Comparison of ENCODE assay signal across 8 cellular contexts in the genomic region with DNA sequence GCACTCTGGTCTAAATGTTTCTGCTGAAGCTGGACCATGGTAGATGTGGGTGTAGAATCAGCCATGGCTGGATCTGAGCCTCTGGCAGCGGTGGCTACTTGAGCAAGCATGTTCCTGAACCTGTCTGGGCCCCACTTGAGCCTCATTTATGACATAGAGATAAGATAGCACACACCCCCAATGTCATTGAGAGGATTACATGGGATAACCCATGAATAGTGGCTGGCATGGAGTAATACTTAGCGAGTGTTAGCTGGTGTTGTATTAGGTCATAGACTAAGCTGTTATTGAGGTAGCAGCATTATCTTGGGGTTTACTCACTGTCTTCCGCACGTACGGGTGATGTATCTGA. TPM values are rescaled to one million over a fixed set of nuclear protein-coding genes. Genes with fewer than 3 reads are reported as not detected.
DNase-seq lines count a peak whose midpoint lies in the region; ATAC-seq, FAIRE-seq and TF ChIP-seq lines count a peak whose summit lies in the region.
"Not testable (repeated sequence)": the region's sequence is repeated elsewhere in the genome, so short reads cannot be mapped to it uniquely, and the experiment has no call there.

No MANE protein-coding gene starts in this region.

- FAIRE-seq in urothelium cell line (lab: Jason Lieb, UNC): peak; percentile 80

- H3K36me3 ChIP-seq in gastrocnemius medialis: peaks cover 0 to 49% of the 10 kb centered on the region in 2 donors

- POLR2A ChIA-PET in CD4-positive, alpha-beta T cell (lab: Charles Lee); activated CD4-positive, alpha-beta memory T cell treated with anti-CD3 and anti-CD28 coated beads for 36 hours (lab: Charles Lee): not testable (repeated sequence)

- H3K4me3 ChIP-seq in gastrocnemius medialis: not testable (repeated sequence)

- CTCF ChIA-PET in CD4-positive, alpha-beta T cell (lab: Charles Lee); activated CD4-positive, alpha-beta memory T cell treated with anti-CD3 and anti-CD28 coated beads for 36 hours (lab: Charles Lee): not testable (repeated sequence)

- H3K36me3 Mint-ChIP-seq in CD4-positive, alpha-beta T cell (ENCODE audit: low read depth): peaks cover 82% of the 10 kb centered on the region
- H3K36me3 Mint-ChIP-seq in IgD-negative memory B cell: not testable (repeated sequence)
- peaks cover 21% of the 10 kb centered on the region for H3K36me3 Mint-ChIP-seq in activated CD4-positive, alpha-beta memory T cell treated with anti-CD3 and anti-CD28 coated beads for 36 hours
- peaks cover 12% of the 10 kb centered on the region for H3K36me3 Mint-ChIP-seq in activated naive CD8-positive, alpha-beta T cell treated with anti-CD3 and anti-CD28 coated beads, Interleukin-2, amount 50 U/mL, for 24 hours (ENCODE audit: low read depth)
- H3K36me3 Mint-ChIP-seq in dendritic cell treated with granulocyte-macrophage colony-stimulating factor and Interleukin-4, amounts not matched to agents 40 ng/mL and 50 ng/mL, for 4 days (ENCODE audit: low read depth): peaks cover 86% of the 10 kb centered on the region

- H3K27me3 Mint-ChIP-seq in CD4-positive, alpha-beta T cell; IgD-negative memory B cell; activated CD4-positive, alpha-beta memory T cell treated with anti-CD3 and anti-CD28 coated beads for 36 hours; activated naive CD8-positive, alpha-beta T cell treated with anti-CD3 and anti-CD28 coated beads, Interleukin-2, amount 50 U/mL, for 24 hours: not testable (repeated sequence)
- H3K27me3 Mint-ChIP-seq in dendritic cell treated with granulocyte-macrophage colony-stimulating factor and Interleukin-4, amounts not matched to agents 40 ng/mL and 50 ng/mL, for 4 days: peaks cover 21% of the 10 kb centered on the region

- intact Hi-C loops in CD4-positive, alpha-beta T cell (cut with DNase I, micrococcal nuclease): loop anchor here (2.0 to 5.0 kb wide), 2 partner anchors 35 to 36 kb away; no protein-coding TSS in a partner anchor
- intact Hi-C loops in activated CD4-positive, alpha-beta memory T cell treated with anti-CD3 and anti-CD28 coated beads for 36 hours (cut with micrococcal nuclease); dendritic cell treated with granulocyte-macrophage colony-stimulating factor and Interleukin-4, amounts not matched to agents 40 ng/mL and 50 ng/mL, for 4 days (cut with micrococcal nuclease); left ventricle myocardium superior (cut with micrococcal nuclease); gastrocnemius medialis (cut with DNase I; ENCODE audit: low total_unique reads): not testable (repeated sequence)

- DNase-seq in CD4-positive, alpha-beta T cell; activated CD4-positive, alpha-beta memory T cell treated with anti-CD3 and anti-CD28 coated beads for 36 hours; activated naive CD8-positive, alpha-beta T cell treated with anti-CD3 and anti-CD28 coated beads, Interleukin-2, amount 50 U/mL, for 24 hours; left ventricle myocardium superior; gastrocnemius medialis; urothelium cell line (ENCODE audit: low spot score): not testable (repeated sequence)

- peak overlapping the region; percentile 39 for H3K27ac Mint-ChIP-seq in CD4-positive, alpha-beta T cell
- peak overlapping the region in 2 of 3 donors; percentile 63 to 80 for H3K27ac Mint-ChIP-seq in IgD-negative memory B cell
- peak overlapping the region; percentile 38 for H3K27ac Mint-ChIP-seq in activated CD4-positive, alpha-beta memory T cell treated with anti-CD3 and anti-CD28 coated beads for 36 hours
- H3K27ac Mint-ChIP-seq in activated naive CD8-positive, alpha-beta T cell treated with anti-CD3 and anti-CD28 coated beads, Interleukin-2, amount 50 U/mL, for 24 hours: not testable (repeated sequence)
- H3K27ac Mint-ChIP-seq in dendritic cell treated with granulocyte-macrophage colony-stimulating factor and Interleukin-4, amounts not matched to agents 40 ng/mL and 50 ng/mL, for 4 days: peak overlapping the region; percentile 76

- not testable (repeated sequence) for H3K27me3 ChIP-seq in CD4-positive, alpha-beta T cell (ENCODE audit: control insufficient read depth, insufficient read depth, low read length); gastrocnemius medialis

- H3K4me3 Mint-ChIP-seq in CD4-positive, alpha-beta T cell; activated CD4-positive, alpha-beta memory T cell treated with anti-CD3 and anti-CD28 coated beads for 36 hours; activated naive CD8-positive, alpha-beta T cell treated with anti-CD3 and anti-CD28 coated beads, Interleukin-2, amount 50 U/mL, for 24 hours; dendritic cell treated with granulocyte-macrophage colony-stimulating factor and Interleukin-4, amounts not matched to agents 40 ng/mL and 50 ng/mL, for 4 days: not testable (repeated sequence)
- H3K4me3 Mint-ChIP-seq in IgD-negative memory B cell: peak overlapping the region in 2 of 4 donors; percentile 25 to 28

- not testable (repeated sequence) for H3K9me3 ChIP-seq in CD4-positive, alpha-beta T cell (ENCODE audit: control insufficient read depth, low read length); gastrocnemius medialis

- not testable (repeated sequence) for TF ChIP-seq CTCF in CD4-positive, alpha-beta T cell (IDR thresholded peaks at IDR 0.05); gastrocnemius medialis (IDR thresholded peaks at IDR 0.05 in 4 of 5, conservative IDR thresholded peaks at IDR 0.05 in 1 of 5)

- not testable (repeated sequence) for H3K4me1 ChIP-seq in gastrocnemius medialis

- in situ Hi-C loops in gastrocnemius medialis (cut with MboI; ENCODE audit: low sequenced_read_pairs in 4 of 4): not testable (repeated sequence)

- not testable (repeated sequence) for H3K9me3 Mint-ChIP-seq in CD4-positive, alpha-beta T cell; IgD-negative memory B cell; activated CD4-positive, alpha-beta memory T cell treated with anti-CD3 and anti-CD28 coated beads for 36 hours; activated naive CD8-positive, alpha-beta T cell treated with anti-CD3 and anti-CD28 coated beads, Interleukin-2, amount 50 U/mL, for 24 hours; dendritic cell treated with granulocyte-macrophage colony-stimulating factor and Interleukin-4, amounts not matched to agents 40 ng/mL and 50 ng/mL, for 4 days

- ATAC-seq in CD4-positive, alpha-beta T cell (ENCODE audit: poor library complexity): not testable (repeated sequence)
- ATAC-seq in activated naive CD8-positive, alpha-beta T cell treated with anti-CD3 and anti-CD28 coated beads, Interleukin-2, amount 50 U/mL, for 24 hours: peak; percentile 2
- ATAC-seq in left ventricle myocardium superior: peak; percentile 51
- ATAC-seq in gastrocnemius medialis: peak; percentile 37 to 71

- H3K27ac ChIP-seq in CD4-positive, alpha-beta T cell (ENCODE audit: low read depth, low read length): not testable (repeated sequence)
- peak overlapping the region in 2 of 4 donors; percentile 39 to 67 for H3K27ac ChIP-seq in gastrocnemius medialis

- not testable (repeated sequence) for TF ChIP-seq POLR2A in gastrocnemius medialis (IDR thresholded peaks at IDR 0.05)

- peaks cover 31% of the 10 kb centered on the region for H3K4me1 Mint-ChIP-seq in CD4-positive, alpha-beta T cell (ENCODE audit: low read depth)
- H3K4me1 Mint-ChIP-seq in IgD-negative memory B cell: peaks cover 11 to 32% (median 26%) of the 10 kb centered on the region in 3 donors
- peaks cover 31% of the 10 kb centered on the region for H3K4me1 Mint-ChIP-seq in activated CD4-positive, alpha-beta memory T cell treated with anti-CD3 and anti-CD28 coated beads for 36 hours (ENCODE audit: low read depth)
- peaks cover 26% of the 10 kb centered on the region for H3K4me1 Mint-ChIP-seq in activated naive CD8-positive, alpha-beta T cell treated with anti-CD3 and anti-CD28 coated beads, Interleukin-2, amount 50 U/mL, for 24 hours
- peaks cover 65% of the 10 kb centered on the region for H3K4me1 Mint-ChIP-seq in dendritic cell treated with granulocyte-macrophage colony-stimulating factor and Interleukin-4, amounts not matched to agents 40 ng/mL and 50 ng/mL, for 4 days (ENCODE audit: low read depth)

RNA-seq across cellular contexts. Expression of gene KCTD7, which starts 7.5 kb away (rescaled TPM):
- 10 to 100 TPM; 15.2 TPM for total RNA-seq in CD4-positive, alpha-beta T cell
- polyA plus RNA-seq in IgD-negative memory B cell: 15.7 TPM
- total RNA-seq in activated CD4-positive, alpha-beta memory T cell treated with anti-CD3 and anti-CD28 coated beads for 36 hours: 1 to 10 TPM; 7.4 to 8.2 TPM
- total RNA-seq in left ventricle myocardium superior (8.0 TPM), gastrocnemius medialis (1 to 10 TPM; 3.0 to 6.0 (median 5.5) TPM)
